In the genomic region with DNA sequence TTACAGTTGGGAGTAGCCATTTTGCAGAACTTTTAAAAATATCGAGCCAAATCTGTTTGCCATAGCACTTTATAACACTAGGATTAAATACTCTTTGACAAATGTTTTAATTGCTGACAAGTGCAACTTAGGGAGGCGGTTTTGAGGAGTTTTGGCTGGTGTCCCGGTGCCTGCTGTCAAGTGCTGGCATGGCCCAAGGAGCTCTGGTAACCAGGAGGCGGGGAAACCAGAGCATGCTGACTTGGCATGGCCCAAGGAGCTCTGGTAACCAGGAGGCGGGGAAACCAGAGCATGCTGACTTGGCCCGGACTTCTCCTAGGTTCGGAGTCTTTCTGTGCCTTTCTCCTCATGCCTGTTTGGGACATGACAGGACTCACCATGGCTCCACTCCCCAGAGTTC, we compare ENCODE assay signal across 14 cellular contexts. TPM values are rescaled to one million over a fixed set of nuclear protein-coding genes. Genes with fewer than 3 reads are reported as not detected.
DNase-seq lines count a peak whose midpoint lies in the region; ATAC-seq lines count a peak whose summit lies in the region.
"Had no signal": no experiment of that assay in that cellular context is flagged by ENCODE, and none has a peak within 500 bp of the region (broad histone marks: within the 10 kb centered on the region; RNA-seq: fewer than 3 reads in every experiment).

No MANE protein-coding gene starts in this region.

- H3K27me3 ChIP-seq in naive thymus-derived CD4-positive, alpha-beta T cell (ENCODE audit: control insufficient read depth in 2 of 2, insufficient read depth in 2 of 2, low read length in 2 of 2): no peaks in the 10 kb centered on the region

- peaks cover 0 to 4% (median 0%) of the 10 kb centered on the region in 7 donors for H3K4me1 Mint-ChIP-seq in naive thymus-derived CD4-positive, alpha-beta T cell
- H3K4me1 Mint-ChIP-seq: activated naive CD8-positive, alpha-beta T cell treated with anti-CD3 and anti-CD28 coated beads for 36 hours; natural killer cell had no signal

- no peak overlapping the region for H3K27ac Mint-ChIP-seq in naive thymus-derived CD4-positive, alpha-beta T cell
- H3K27ac Mint-ChIP-seq: activated naive CD8-positive, alpha-beta T cell treated with anti-CD3 and anti-CD28 coated beads for 36 hours; natural killer cell; T-helper 17 cell had no signal

- CTCF ChIA-PET in naive thymus-derived CD4-positive, alpha-beta T cell (lab: Charles Lee): no interaction called here

- POLR2A ChIA-PET in naive thymus-derived CD4-positive, alpha-beta T cell (lab: Charles Lee): no interaction called here

- H3K27me3 Mint-ChIP-seq in naive thymus-derived CD4-positive, alpha-beta T cell: peaks cover 26 to 40% (median 35%) of the 10 kb centered on the region in 5 donors

- intact Hi-C loops in naive thymus-derived CD4-positive, alpha-beta T cell (cut with micrococcal nuclease): no loop called here

- no peak overlapping the region for H3K4me3 Mint-ChIP-seq in naive thymus-derived CD4-positive, alpha-beta T cell
- H3K4me3 Mint-ChIP-seq: activated naive CD8-positive, alpha-beta T cell treated with anti-CD3 and anti-CD28 coated beads for 36 hours; natural killer cell; T-helper 17 cell had no signal

- no peak overlapping the region for H3K27ac ChIP-seq in naive thymus-derived CD4-positive, alpha-beta T cell (ENCODE audit: low read depth, low read length)

- ATAC-seq in esophagus mucosa: peak; percentile 97
- ATAC-seq in HG03108 (IDR thresholded peaks at IDR 0.05; ENCODE audit: unreplicated experiment): no peak
- ATAC-seq in naive thymus-derived CD4-positive, alpha-beta T cell: no peak
- ATAC-seq: natural killer cell, T-helper 17 cell had no signal

- no peaks in the 10 kb centered on the region for H3K4me1 ChIP-seq in naive thymus-derived CD4-positive, alpha-beta T cell (ENCODE audit: control insufficient read depth in 2 of 2, insufficient read depth in 2 of 2, low read length in 2 of 2)

- peak; percentile 21 for DNase-seq in NCI-H2029 (lab: John Stamatoyannopoulos, UW)
- no peak for DNase-seq in NCI-H2029 treated with DMSO at 0.1 percent for 48 hours (lab: John Stamatoyannopoulos, UW)
- peak; percentile 74 for DNase-seq in medulla oblongata (ENCODE audit: extremely low spot score)
- peak; percentile 74 for DNase-seq in ureter (ENCODE audit: low spot score)
- DNase-seq in dedifferentiated amniotic fluid mesenchymal stem cell (ENCODE audit: extremely low spot score): no peak
- no peak for DNase-seq in naive thymus-derived CD4-positive, alpha-beta T cell
- DNase-seq: 8988T; activated naive CD8-positive, alpha-beta T cell treated with anti-CD3 and anti-CD28 coated beads for 36 hours; effector CD8-positive, alpha-beta T cell; natural killer cell; stimulated activated CD4-positive, alpha-beta T cell treated with anti-CD3 and anti-CD28 coated beads, Interleukin-15, amount 100 ng/mL, for 24 hours; T-helper 17 cell had no signal

- no peaks in the 10 kb centered on the region for H3K36me3 ChIP-seq in naive thymus-derived CD4-positive, alpha-beta T cell (ENCODE audit: control insufficient read depth in 2 of 3, insufficient read depth in 3 of 3, low read length in 3 of 3)

- peaks cover 0 to 2% (median 0%) of the 10 kb centered on the region in 11 donors for H3K9me3 Mint-ChIP-seq in naive thymus-derived CD4-positive, alpha-beta T cell
- H3K9me3 Mint-ChIP-seq: activated naive CD8-positive, alpha-beta T cell treated with anti-CD3 and anti-CD28 coated beads for 36 hours; natural killer cell had no signal

- no peaks in the 10 kb centered on the region for H3K36me3 Mint-ChIP-seq in naive thymus-derived CD4-positive, alpha-beta T cell
- H3K36me3 Mint-ChIP-seq: activated naive CD8-positive, alpha-beta T cell treated with anti-CD3 and anti-CD28 coated beads for 36 hours; natural killer cell had no signal

- H3K4me3 ChIP-seq in naive thymus-derived CD4-positive, alpha-beta T cell (ENCODE audit: low read length): no peak overlapping the region

- H3K9me3 ChIP-seq in naive thymus-derived CD4-positive, alpha-beta T cell (ENCODE audit: control insufficient read depth in 2 of 3, low read length in 3 of 3): no peaks in the 10 kb centered on the region

RNA-seq across cellular contexts. Expression of a gene that starts 30.8 kb away (rescaled TPM):
- total RNA-seq in esophagus mucosa: 16.8 TPM
- total RNA-seq in ureter: 33.1 TPM
- total RNA-seq in naive thymus-derived CD4-positive, alpha-beta T cell: 10 to 100 TPM; 19.3 to 47.0 (median 22.7) TPM
- 10 to 100 TPM; 92.2 to 98.8 TPM for polyA plus RNA-seq in naive thymus-derived CD4-positive, alpha-beta T cell

Comparison
In these comparisons a context has a peak if more than half of its experiments do, and no peak if none do; other contexts are left out.
1. DNase-seq: peak in NCI-H2029 (single experiment), medulla oblongata (single experiment) and ureter (single experiment); none in NCI-H2029 treated with DMSO at 0.1 percent for 48 hours (single experiment), dedifferentiated amniotic fluid mesenchymal stem cell (single experiment) and naive thymus-derived CD4-positive, alpha-beta T cell (0 of 9).